Comparison of ENCODE assay signal across 1 cellular context in genomic region chr13:40657961-40658360, GRCh38.
TF ChIP-seq lines count a peak whose summit lies in the region.

No MANE protein-coding gene starts in this region.

TF ChIP-seq in SK-N-SH, 30 proteins besides CTCF, POLR2A, EP300 and RAD21 (continued from another document):
- TF ChIP-seq RCOR1 (IDR thresholded peaks at IDR 0.05; ENCODE audit: low read length) = no peak
- TF ChIP-seq ZBTB33 (IDR thresholded peaks at IDR 0.05; ENCODE audit: borderline replicate concordance, low read depth) = no peak
- TF ChIP-seq POLR2AphosphoS5 (IDR thresholded peaks at IDR 0.05; ENCODE audit: low read depth, low read length) = no peak
- TF ChIP-seq CHD2 (IDR thresholded peaks at IDR 0.05; ENCODE audit: low read length, partially characterized antibody) = no peak
- no peak for TF ChIP-seq GABPA (IDR thresholded peaks at IDR 0.05; ENCODE audit: low read depth)
- no peak for TF ChIP-seq SMC3 (IDR thresholded peaks at IDR 0.05; ENCODE audit: low read depth, low read length)
- no peak for TF ChIP-seq ELF1 (IDR thresholded peaks at IDR 0.05)
- no peak for TF ChIP-seq USF1 (IDR thresholded peaks at IDR 0.05; ENCODE audit: borderline replicate concordance, low read depth)
- TF ChIP-seq TEAD4 (IDR thresholded peaks at IDR 0.05; ENCODE audit: borderline replicate concordance, insufficient read depth) = no peak
